In the genomic region with DNA sequence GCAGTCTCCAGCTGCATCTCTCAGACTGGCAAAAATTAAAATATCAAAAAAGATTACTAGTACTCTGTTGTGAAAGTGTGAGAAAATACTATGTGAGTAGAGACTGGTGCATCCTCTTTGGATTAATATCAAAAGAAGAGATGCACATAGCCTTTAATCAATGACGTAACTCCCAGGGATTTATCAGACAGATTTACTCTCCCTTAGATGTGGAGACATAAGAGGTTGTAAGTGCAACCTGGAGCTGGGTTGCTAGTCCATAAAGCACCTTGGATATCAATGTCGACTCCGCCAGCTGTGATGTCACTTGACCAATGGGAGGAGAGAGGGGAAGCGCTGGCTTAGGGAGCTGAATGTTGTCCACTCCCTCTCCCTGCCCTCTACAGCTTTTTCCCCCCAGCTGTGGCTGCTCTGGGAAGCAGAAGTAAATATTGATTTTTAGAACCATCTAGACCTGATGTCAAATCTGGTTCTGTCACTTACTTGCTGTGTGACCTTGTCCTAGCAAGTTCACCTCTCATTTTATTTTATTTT, we compare ENCODE assay signal across 13 cellular contexts. TPM values are rescaled to one million over a fixed set of nuclear protein-coding genes. Genes with fewer than 3 reads are reported as not detected.
DNase-seq lines count a peak whose midpoint lies in the region; ATAC-seq and FAIRE-seq lines count a peak whose summit lies in the region.
"Had no signal": no experiment of that assay in that cellular context is flagged by ENCODE, and none has a peak within 500 bp of the region (broad histone marks: within the 10 kb centered on the region; RNA-seq: fewer than 3 reads in every experiment).

No MANE protein-coding gene starts in this region.

- POLR2A ChIA-PET in CD4-positive, alpha-beta memory T cell (lab: Charles Lee; ENCODE audit: partially characterized antibody), result interaction anchor here (1.0 to 2.6 kb wide), 4 partner anchors 29 to 143 kb away, joined by 3 to 9 read pairs (median 5); a partner anchor contains a TSS
- POLR2A ChIA-PET in T-cell (lab: Charles Lee), result no interaction called here

- H3K36me3 ChIP-seq in CD4-positive, alpha-beta memory T cell (ENCODE audit: insufficient read depth, low read length), result no peaks in the 10 kb centered on the region
- H3K36me3 ChIP-seq: neutrophil had no signal

- H3K27ac ChIP-seq in CD4-positive, alpha-beta memory T cell (ENCODE audit: low read depth, low read length), result no peak overlapping the region
- H3K27ac ChIP-seq: neutrophil had no signal

- no peaks in the 10 kb centered on the region for H3K9me3 Mint-ChIP-seq in CD4-positive, alpha-beta memory T cell
- H3K9me3 Mint-ChIP-seq in T-cell (no peaks in the 10 kb centered on the region), immature natural killer cell (no peaks in the 10 kb centered on the region)

- ATAC-seq in T-cell (replicated peaks in 1 of 4) (no peak), HG03039 (IDR thresholded peaks at IDR 0.05; ENCODE audit: unreplicated experiment) (no peak), HG03280 (IDR thresholded peaks at IDR 0.05; ENCODE audit: unreplicated experiment) (no peak)

- intact Hi-C loops in CD4-positive, alpha-beta memory T cell (cut with micrococcal nuclease), result no loop called here

- H3K4me1 Mint-ChIP-seq in CD4-positive, alpha-beta memory T cell, result peaks cover 27 to 76% (median 52%) of the 10 kb centered on the region in 4 donors
- H3K4me1 Mint-ChIP-seq in T-cell (peaks cover 48 to 69% (median 52%) of the 10 kb centered on the region in 3 donors), immature natural killer cell (peaks cover 21 to 29% of the 10 kb centered on the region in 2 donors)

- CTCF ChIA-PET in CD4-positive, alpha-beta memory T cell (lab: Charles Lee; ENCODE audit: partially characterized antibody), result interaction anchor here (1.0 to 1.3 kb wide), 3 partner anchors 36 to 52 kb away, joined by 3 to 6 read pairs (median 3); no protein-coding TSS in a partner anchor
- CTCF ChIA-PET in T-cell (lab: Charles Lee), result interaction anchor here in 1 of 2 donors (0.5 kb wide), 1 partner anchor 105 kb away, joined by 3 read pairs; no protein-coding TSS in a partner anchor

- H3K4me3 ChIP-seq in CD4-positive, alpha-beta memory T cell (ENCODE audit: low read length in 2 of 2), result no peak overlapping the region

- FAIRE-seq in urothelium cell line (lab: Jason Lieb, UNC), result no peak

- peak overlapping the region in 5 of 8 donors; percentile 20 to 69 (median 63) for H3K4me3 Mint-ChIP-seq in CD4-positive, alpha-beta memory T cell
- H3K4me3 Mint-ChIP-seq in T-cell, result no peak overlapping the region
- peak overlapping the region in 1 of 5 donors; percentile 14 for H3K4me3 Mint-ChIP-seq in immature natural killer cell

- H3K4me1 ChIP-seq in CD4-positive, alpha-beta memory T cell (ENCODE audit: insufficient read depth, low read length), result peaks cover 47% of the 10 kb centered on the region

- peak overlapping the region; percentile 3 to 91 (median 70) for H3K27ac Mint-ChIP-seq in CD4-positive, alpha-beta memory T cell
- H3K27ac Mint-ChIP-seq in T-cell, result peak overlapping the region; percentile 81 to 86
- peak overlapping the region in 4 of 6 donors; percentile 13 to 41 (median 16) for H3K27ac Mint-ChIP-seq in immature natural killer cell

- H3K36me3 Mint-ChIP-seq in CD4-positive, alpha-beta memory T cell, result no peaks in the 10 kb centered on the region
- H3K36me3 Mint-ChIP-seq in T-cell, result no peaks in the 10 kb centered on the region
- H3K36me3 Mint-ChIP-seq in immature natural killer cell, result no peaks in the 10 kb centered on the region

- DNase-seq in CD4-positive, alpha-beta memory T cell, result peak in 1 of 5 donors; percentile 38
- DNase-seq in DMS53 treated with DMSO at 0.1 percent for 48 hours (lab: John Stamatoyannopoulos, UW; ENCODE audit: unreplicated experiment) (peak; percentile 33), T-cell (no peak), immature natural killer cell (no peak), C1 segment of cervical spinal cord (lab: John Stamatoyannopoulos, UW) (no peak), urothelium cell line (ENCODE audit: low spot score) (no peak)
- DNase-seq: activated CD4-positive, CD25-positive, alpha-beta regulatory T cell; NCI-H1092 treated with DMSO at 0.1 percent for 48 hours; NCI-H774; SHP77 treated with DMSO at 0.1 percent for 48 hours had no signal

- no peaks in the 10 kb centered on the region for H3K9me3 ChIP-seq in CD4-positive, alpha-beta memory T cell (ENCODE audit: control insufficient read depth in 1 of 2, low read length in 2 of 2)
- H3K9me3 ChIP-seq: neutrophil had no signal

- no peaks in the 10 kb centered on the region for H3K27me3 Mint-ChIP-seq in CD4-positive, alpha-beta memory T cell
- H3K27me3 Mint-ChIP-seq in T-cell, result peaks cover 0 to 2% of the 10 kb centered on the region in 2 donors
- H3K27me3 Mint-ChIP-seq in immature natural killer cell (ENCODE audit: low read depth in 3 of 3), result peaks cover 1 to 8% (median 4%) of the 10 kb centered on the region in 3 donors

- no peaks in the 10 kb centered on the region for H3K27me3 ChIP-seq in CD4-positive, alpha-beta memory T cell (ENCODE audit: insufficient read depth, low read length)
- H3K27me3 ChIP-seq: neutrophil had no signal

RNA-seq across cellular contexts. Expression of a gene that starts 28.9 kb away (rescaled TPM):
- 1 to 10 TPM; 2.5 to 4.0 TPM for total RNA-seq in CD4-positive, alpha-beta memory T cell
- polyA plus RNA-seq in CD4-positive, alpha-beta memory T cell, result under 1 TPM; 0.76 to 0.88 TPM
- total RNA-seq in T-cell, result 1 to 10 TPM; 2.5 to 6.8 (median 3.5) TPM
- polyA plus RNA-seq in immature natural killer cell, result 1 to 10 TPM in 1 of 3 donors, under 1 TPM in 2; 0.43 to 2.1 (median 0.92) TPM

RNA-seq across cellular contexts. Expression of a gene that starts 35.6 kb away (rescaled TPM):
- total RNA-seq in CD4-positive, alpha-beta memory T cell, result 10 to 100 TPM; 23.0 to 25.2 TPM
- polyA plus RNA-seq in CD4-positive, alpha-beta memory T cell, result 10 to 100 TPM in 1 of 2 donors, 1 to 10 TPM in 1; 5.1 to 12.6 TPM
- total RNA-seq in T-cell, result 10 to 100 TPM; 18.2 to 46.2 (median 22.2) TPM
- polyA plus RNA-seq in immature natural killer cell, result 10 to 100 TPM in 2 of 3 donors, 1 to 10 TPM in 1; 7.8 to 20.7 (median 15.3) TPM

RNA-seq across cellular contexts. Expression of a gene that starts 56.3 kb away (rescaled TPM):
- total RNA-seq in CD4-positive, alpha-beta memory T cell, result 1 to 10 TPM; 5.3 to 8.0 TPM
- 1 to 10 TPM; 4.6 to 5.8 TPM for polyA plus RNA-seq in CD4-positive, alpha-beta memory T cell
- total RNA-seq in T-cell, result 1 to 10 TPM; 2.1 to 3.7 (median 2.8) TPM
- polyA plus RNA-seq in immature natural killer cell, result under 1 TPM in 2 of 3 donors, not detected in 1; 0.20 to 0.46 TPM

Comparison
In these comparisons a context has a peak if more than half of its experiments do, and no peak if none do; other contexts are left out.
1. H3K27ac Mint-ChIP-seq: peak in every context shown above with its lines; median percentile 84 in T-cell; 70 in CD4-positive, alpha-beta memory T cell; 16 in immature natural killer cell.
2. H3K4me3 Mint-ChIP-seq: peak in CD4-positive, alpha-beta memory T cell (5 of 8); none in T-cell (0 of 3).